8 cellular contexts compared by ENCODE assay signal in genomic region chr7:151012921-151013347, GRCh38. TPM values are rescaled to one million over a fixed set of nuclear protein-coding genes. Genes with fewer than 3 reads are reported as not detected.
DNase-seq lines count a peak whose midpoint lies in the region; ATAC-seq, FAIRE-seq and TF ChIP-seq lines count a peak whose summit lies in the region.

No MANE protein-coding gene starts in this region.

- H3K4me2 ChIP-seq in A549 (peak overlapping the region; percentile 23; the same call in 1 of the 3 replicates), fibroblast of lung (ENCODE audit: extremely low read depth, insufficient read depth, low read length) (no peak overlapping the region)

- H3K79me2 ChIP-seq in fibroblast of lung (ENCODE audit: control insufficient read depth, insufficient read depth, low read length): no peaks in the 10 kb centered on the region

- TF ChIP-seq POLR2A in A549 (IDR thresholded peaks at IDR 0.05; ENCODE audit: low read length): no peak

- TF ChIP-seq EP300 in A549 (IDR thresholded peaks at IDR 0.05): no peak

- H3K4me3 ChIP-seq in A549 (no peak overlapping the region), fibroblast of lung (replicated peaks in 1 of 4; ENCODE audit: control extremely low read depth in 1 of 4, insufficient read depth in 1 of 4, low read depth in 3 of 4, low read length in 4 of 4) (no peak overlapping the region), psoas muscle (no peak overlapping the region)

- peak; percentile 59 to 81; a peak in 5 of 6 replicates for ATAC-seq in A549
- peak in 1 of 4 donors; percentile 47 for ATAC-seq in psoas muscle

- H3K4me1 ChIP-seq in A549: peaks cover 23% of the 10 kb centered on the region; the same call in 1 of the 3 replicates
- H3K4me1 ChIP-seq in fibroblast of lung (ENCODE audit: control insufficient read depth, extremely low read depth, insufficient read depth, low read length): no peaks in the 10 kb centered on the region
- H3K4me1 ChIP-seq in psoas muscle: peaks cover 3% of the 10 kb centered on the region

- no peaks in the 10 kb centered on the region for H3K9me3 ChIP-seq in A549
- H3K9me3 ChIP-seq in fibroblast of lung (ENCODE audit: control insufficient read depth, insufficient read depth, low read depth, low read length): no peaks in the 10 kb centered on the region
- no peaks in the 10 kb centered on the region for H3K9me3 ChIP-seq in psoas muscle

- intact Hi-C loops in psoas muscle (cut with DNase I): loop anchor here in 1 of 2 donors (1.0 to 5.0 kb wide), 2 partner anchors 40 to 99 kb away; no protein-coding TSS in a partner anchor

- no peak overlapping the region for H3K9ac ChIP-seq in fibroblast of lung (ENCODE audit: insufficient read depth, low read length)

- TF ChIP-seq RAD21 in A549 (conservative IDR thresholded peaks at IDR 0.05 in 1 of 2, IDR thresholded peaks at IDR 0.05 in 1 of 2): peak; percentile 31 to 57; a peak in 3 of 5 replicates

- CTCF ChIA-PET in A549 (lab: Yijun Ruan, JAX): interaction anchor here (0.6 to 2.3 kb wide), 17 partner anchors 9 to 115 kb away, joined by 3 to 12 read pairs (median 4); partner anchors contain the start of genes ATG9B and TMUB1

- no peaks in the 10 kb centered on the region for H4K20me1 ChIP-seq in fibroblast of lung (ENCODE audit: control insufficient read depth, extremely low read depth, insufficient read depth, low read length)

- H3K27ac ChIP-seq in A549 (no peak overlapping the region), fibroblast of lung (ENCODE audit: insufficient read depth, low read length) (no peak overlapping the region), psoas muscle (no peak overlapping the region)

- H3K36me3 ChIP-seq in fibroblast of lung (ENCODE audit: control insufficient read depth, insufficient read depth, low read length) (no peaks in the 10 kb centered on the region), psoas muscle (ENCODE audit: insufficient read depth in 1 of 2, low read depth in 1 of 2) (no peaks in the 10 kb centered on the region)

- POLR2A ChIA-PET in A549 (lab: Yijun Ruan, JAX): no interaction called here

- DNase-seq in A549 (ENCODE audit: low read depth in 1 of 2, low spot score in 1 of 2): peak; percentile 54 to 74
- DNase-seq in GM03348 (ENCODE audit: low spot score): peak; percentile 73
- DNase-seq in SK-N-DZ (ENCODE audit: low spot score): peak; percentile 78
- DNase-seq in fibroblast of lung (ENCODE audit: low read depth in 2 of 2): peak; percentile 23 to 33
- DNase-seq in psoas muscle: no peak
- DNase-seq in activated CD8-positive, alpha-beta memory T cell treated with anti-CD3 and anti-CD28 coated beads, Interleukin-2, amount 50 U/mL, for 48 hours: no peak
- no peak for DNase-seq in NCI-H146 treated with DMSO at 0.1 percent for 48 hours (lab: John Stamatoyannopoulos, UW; ENCODE audit: unreplicated experiment)
- no peak for DNase-seq in urothelium cell line (ENCODE audit: low spot score)

- peak; percentile 52 for TF ChIP-seq CTCF in A549 (IDR thresholded peaks at IDR 0.05)
- TF ChIP-seq CTCF in fibroblast of lung (conservative IDR thresholded peaks at IDR 0.05 in 1 of 2, IDR thresholded peaks at IDR 0.05 in 1 of 2; ENCODE audit: low read depth in 1 of 2, low read length in 2 of 2): peak; percentile 49 to 78
- peak; percentile 30 for TF ChIP-seq CTCF in psoas muscle (IDR thresholded peaks at IDR 0.05)

- no peak overlapping the region for H2AFZ ChIP-seq in fibroblast of lung (ENCODE audit: low read length)

- FAIRE-seq in A549 (lab: Jason Lieb, UNC) (no peak), urothelium cell line (lab: Jason Lieb, UNC) (no peak)

- 62% methylated on average over 22 of the region's 23 CpGs for WGBS in A549 (ENCODE audit: missing lambda C conversion rate)
- 26 to 40% (median 27%) methylated on average over 23 of the region's 23 CpGs for WGBS in psoas muscle, 3 donors

- peaks cover 9% of the 10 kb centered on the region for H3K27me3 ChIP-seq in fibroblast of lung (ENCODE audit: control insufficient read depth, insufficient read depth, low read length)
- peaks cover 0 to 85% (median 21%) of the 10 kb centered on the region in 3 donors for H3K27me3 ChIP-seq in psoas muscle (ENCODE audit: insufficient read depth in 3 of 3, low read length in 2 of 3)

TF ChIP-seq in A549, 52 proteins besides CTCF, POLR2A, EP300 and RAD21:
- TF ChIP-seq EHF (CRISPR knock-in tag; IDR thresholded peaks at IDR 0.05) (no peak), SMC3 (IDR thresholded peaks at IDR 0.05) (peak; percentile 46; the same call in 2 of the 3 replicates)

RNA-seq across cellular contexts. Expression of gene ATG9B, which starts 11.4 kb away (rescaled TPM):
- polyA plus RNA-seq in A549 (2011; rRNA removed) (0.06 and 0.19 TPM in 2 replicates), A549 (2017; fragmentation: RNase III; extraction: RNeasy Plus Mini Kit Qiagen cat#74134 plus additional on column Dnase treatment) (0.17 to 0.23 TPM (median 0.21 TPM) in 3 replicates), fibroblast of lung (0.03 TPM in 2 replicates), psoas muscle (under 1 TPM; 0.12 to 0.18 (median 0.18) TPM)
- polyA plus RNA-seq in A549 (2012; cell fraction: cytosol; rRNA removed): 0.25 and 0.26 TPM in 2 replicates
- polyA plus RNA-seq in A549 (2012; cell fraction: nucleus; rRNA removed): 1.8 and 2.5 TPM in 2 replicates
- not detected in 2 replicates for polyA minus RNA-seq in A549 (2011; rRNA and poly(A)+ RNA removed)
- 5.2 and 5.4 TPM in 2 replicates for polyA plus RNA-seq in SK-N-DZ (2014; cell fraction: cytosol; rRNA removed)
- 7.5 and 9.9 TPM in 2 replicates for polyA plus RNA-seq in SK-N-DZ (2014; cell fraction: nucleus; rRNA removed)
- total RNA-seq in fibroblast of lung (under 0.01 TPM in 1 of 2 replicates, not detected in the other), psoas muscle (not detected)
- polyA plus RNA-seq in fibroblast of lung (2012): 0.23 TPM in 1 of 2 replicates, not detected in the other
- polyA minus RNA-seq in fibroblast of lung (ENCODE audit: low replicate concordance): not detected in 2 replicates

RNA-seq across cellular contexts. Expression of gene ABCB8, which starts 15.3 kb away (rescaled TPM):
- polyA plus RNA-seq in A549 (2011; rRNA removed) (19.6 and 22.7 TPM in 2 replicates), A549 (2017; fragmentation: RNase III; extraction: RNeasy Plus Mini Kit Qiagen cat#74134 plus additional on column Dnase treatment) (34.3 to 41.1 TPM (median 38.6 TPM) in 3 replicates), fibroblast of lung (12.1 and 14.5 TPM in 2 replicates), psoas muscle (10 to 100 TPM in 2 of 3 donors, 1 to 10 TPM in 1; 9.3 to 16.6 (median 12.9) TPM)
- 36.8 and 46.8 TPM in 2 replicates for polyA plus RNA-seq in A549 (2012; cell fraction: cytosol; rRNA removed)
- polyA plus RNA-seq in A549 (2012; cell fraction: nucleus; rRNA removed): 159 and 182 TPM in 2 replicates
- 47.4 and 60.3 TPM in 2 replicates for polyA minus RNA-seq in A549 (2011; rRNA and poly(A)+ RNA removed)
- polyA plus RNA-seq in SK-N-DZ (2014; cell fraction: cytosol; rRNA removed): 20.3 and 22.3 TPM in 2 replicates
- 35.5 and 48.0 TPM in 2 replicates for polyA plus RNA-seq in SK-N-DZ (2014; cell fraction: nucleus; rRNA removed)
- total RNA-seq in fibroblast of lung (16.4 and 20.0 TPM in 2 replicates), psoas muscle (10 to 100 TPM; 13.2 to 20.7 (median 19.2) TPM)
- 22.2 and 28.2 TPM in 2 replicates for polyA plus RNA-seq in fibroblast of lung (2012)
- polyA minus RNA-seq in fibroblast of lung (ENCODE audit: low replicate concordance): 52.0 and 58.0 TPM in 2 replicates

RNA-seq across cellular contexts. Expression of gene NOS3, which starts 22.1 kb away (rescaled TPM):
- polyA plus RNA-seq in A549 (2011; rRNA removed) (0.42 and 0.52 TPM in 2 replicates), A549 (2017; fragmentation: RNase III; extraction: RNeasy Plus Mini Kit Qiagen cat#74134 plus additional on column Dnase treatment) (0.46 to 0.71 TPM (median 0.51 TPM) in 3 replicates), fibroblast of lung (0.12 and 0.38 TPM in 2 replicates), psoas muscle (1 to 10 TPM; 1.4 to 5.7 (median 5.0) TPM)
- polyA plus RNA-seq in A549 (2012; cell fraction: cytosol; rRNA removed): 1.1 and 1.9 TPM in 2 replicates
- 1.1 and 3.2 TPM in 2 replicates for polyA plus RNA-seq in A549 (2012; cell fraction: nucleus; rRNA removed)
- polyA minus RNA-seq in A549 (2011; rRNA and poly(A)+ RNA removed): not detected in 2 replicates
- 14.7 and 15.2 TPM in 2 replicates for polyA plus RNA-seq in SK-N-DZ (2014; cell fraction: cytosol; rRNA removed)
- 21.6 and 21.7 TPM in 2 replicates for polyA plus RNA-seq in SK-N-DZ (2014; cell fraction: nucleus; rRNA removed)
- total RNA-seq in fibroblast of lung (0.50 and 0.77 TPM in 2 replicates), psoas muscle (10 to 100 TPM in 1 of 4 donors, 1 to 10 TPM in 3; 5.8 to 13.2 (median 6.3) TPM)
- 0.40 and 0.58 TPM in 2 replicates for polyA plus RNA-seq in fibroblast of lung (2012)
- 0.22 and 0.67 TPM in 2 replicates for polyA minus RNA-seq in fibroblast of lung (ENCODE audit: low replicate concordance)

RNA-seq across cellular contexts. Expression of gene KCNH2, which starts 34.8 kb away (rescaled TPM):
- 0.26 and 0.44 TPM in 2 replicates for polyA plus RNA-seq in A549 (2011; rRNA removed)
- 0.61 and 0.78 TPM in 2 replicates for polyA plus RNA-seq in A549 (2012; cell fraction: cytosol; rRNA removed)
- polyA plus RNA-seq in A549 (2012; cell fraction: nucleus; rRNA removed): 0.84 and 1.3 TPM in 2 replicates
- 0.41 to 0.45 TPM (median 0.41 TPM) in 3 replicates for polyA plus RNA-seq in A549 (2017; fragmentation: RNase III; extraction: RNeasy Plus Mini Kit Qiagen cat#74134 plus additional on column Dnase treatment)
- polyA minus RNA-seq in A549 (2011; rRNA and poly(A)+ RNA removed): 0.41 and 0.78 TPM in 2 replicates
- 47.5 and 53.0 TPM in 2 replicates for polyA plus RNA-seq in SK-N-DZ (2014; cell fraction: cytosol; rRNA removed)
- polyA plus RNA-seq in SK-N-DZ (2014; cell fraction: nucleus; rRNA removed): 69.1 and 75.0 TPM in 2 replicates
- total RNA-seq in fibroblast of lung: 6.1 and 6.2 TPM in 2 replicates
- polyA plus RNA-seq in fibroblast of lung: 0.15 and 0.20 TPM in 2 replicates
- 0.14 and 0.27 TPM in 2 replicates for polyA plus RNA-seq in fibroblast of lung (2012)
- polyA minus RNA-seq in fibroblast of lung (ENCODE audit: low replicate concordance): 0.59 TPM in 1 of 2 replicates, not detected in the other
- total RNA-seq in psoas muscle: under 1 TPM; 0.21 to 0.39 (median 0.22) TPM
- polyA plus RNA-seq in psoas muscle: under 1 TPM; 0.18 to 0.48 (median 0.20) TPM

RNA-seq across cellular contexts. Expression of gene ASIC3, which starts 35.4 kb away (rescaled TPM):
- polyA plus RNA-seq in A549 (2011; rRNA removed) (4.1 and 4.4 TPM in 2 replicates), A549 (2017; fragmentation: RNase III; extraction: RNeasy Plus Mini Kit Qiagen cat#74134 plus additional on column Dnase treatment) (7.5 to 11.4 TPM (median 9.8 TPM) in 3 replicates), fibroblast of lung (0.05 and 0.07 TPM in 2 replicates), psoas muscle (1 to 10 TPM; 1.8 to 5.0 (median 1.8) TPM)
- 5.4 and 6.4 TPM in 2 replicates for polyA plus RNA-seq in A549 (2012; cell fraction: cytosol; rRNA removed)
- 82.7 and 90.1 TPM in 2 replicates for polyA plus RNA-seq in A549 (2012; cell fraction: nucleus; rRNA removed)
- polyA minus RNA-seq in A549 (2011; rRNA and poly(A)+ RNA removed): 0.70 and 1.9 TPM in 2 replicates
- polyA plus RNA-seq in SK-N-DZ (2014; cell fraction: cytosol; rRNA removed): 0.51 and 0.56 TPM in 2 replicates
- polyA plus RNA-seq in SK-N-DZ (2014; cell fraction: nucleus; rRNA removed): 3.7 and 9.3 TPM in 2 replicates
- total RNA-seq in fibroblast of lung (under 0.01 and 0.17 TPM in 2 replicates), psoas muscle (1 to 10 TPM; 2.1 to 6.2 (median 3.9) TPM)
- 0.24 and 0.35 TPM in 2 replicates for polyA plus RNA-seq in fibroblast of lung (2012)
- not detected in 2 replicates for polyA minus RNA-seq in fibroblast of lung (ENCODE audit: low replicate concordance)

Comparison
In these comparisons a context has a peak if more than half of its experiments do, and no peak if none do; other contexts are left out.
1. DNase-seq: peak in A549 (2 of 2), GM03348 (single experiment), SK-N-DZ (single experiment) and fibroblast of lung (2 of 2); none in psoas muscle (0 of 2), activated CD8-positive, alpha-beta memory T cell treated with anti-CD3 and anti-CD28 coated beads, Interleukin-2, amount 50 U/mL, for 48 hours (single experiment), NCI-H146 treated with DMSO at 0.1 percent for 48 hours (single experiment) and urothelium cell line (single experiment).
2. Peak in every context shown above with its lines, with median percentiles within 50 percentile points of each other: CTCF ChIP-seq.